8 cellular contexts compared by ENCODE assay signal in the genomic region with DNA sequence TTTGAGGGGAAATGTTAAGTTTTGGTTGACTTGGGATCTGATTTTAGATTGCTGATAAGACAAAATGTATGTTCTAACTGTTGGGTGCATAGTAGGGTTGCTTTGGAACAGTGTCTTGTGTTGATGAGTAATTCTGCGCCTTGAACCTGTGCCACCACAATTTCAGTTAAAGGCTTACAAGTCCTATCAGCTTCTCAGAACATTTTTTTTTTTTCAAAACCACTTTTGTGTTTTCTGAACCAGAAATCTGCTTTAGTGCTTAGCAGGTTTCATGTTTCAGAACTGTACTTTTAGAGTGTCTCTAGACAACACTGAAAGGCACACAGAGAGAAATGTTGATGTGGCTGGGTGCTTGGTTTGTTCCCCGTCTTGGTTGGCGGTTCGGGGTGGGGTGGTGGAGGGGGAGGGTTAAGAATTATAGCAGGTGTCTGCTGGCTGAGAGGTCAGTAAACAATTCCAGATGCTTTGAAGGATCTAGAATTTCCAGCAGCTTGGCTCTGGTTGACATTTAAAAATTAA.
DNase-seq lines count a peak whose midpoint lies in the region; ATAC-seq and TF ChIP-seq lines count a peak whose summit lies in the region.

No MANE protein-coding gene starts in this region.

- DNase-seq in Caco-2 (no peak), D341Med (ENCODE audit: low spot score) (no peak), SW480 (ENCODE audit: low spot score) (no peak), NCI-H345 (lab: John Stamatoyannopoulos, UW) (no peak)
- peak; percentile 68 for DNase-seq in activated CD8-positive, alpha-beta T cell treated with anti-CD3 and anti-CD28 coated beads for 36 hours
- DNase-seq in stimulated activated CD8-positive, alpha-beta memory T cell treated with anti-CD3 and anti-CD28 coated beads, Interleukin-4, amount 100 ng/mL, for 48 hours = peak; percentile 46

- H3K9me3 ChIP-seq in Caco-2 = no peaks in the 10 kb centered on the region

- H3K36me3 Mint-ChIP-seq in Caco-2 (ENCODE audit: insufficient read depth, unreplicated experiment) = peaks cover 6% of the 10 kb centered on the region
- peaks cover 2% of the 10 kb centered on the region for H3K36me3 Mint-ChIP-seq in activated CD8-positive, alpha-beta T cell treated with anti-CD3 and anti-CD28 coated beads for 36 hours (ENCODE audit: low read depth)

- peak overlapping the region; percentile 32 for H3K27ac Mint-ChIP-seq in Caco-2 (ENCODE audit: unreplicated experiment)
- H3K27ac Mint-ChIP-seq in activated CD8-positive, alpha-beta T cell treated with anti-CD3 and anti-CD28 coated beads for 36 hours = peak overlapping the region; percentile 39

- ATAC-seq in GM21360 (IDR thresholded peaks at IDR 0.05; ENCODE audit: unreplicated experiment) = peak; percentile 93
- peak; percentile 90 for ATAC-seq in HG03520 (IDR thresholded peaks at IDR 0.05; ENCODE audit: unreplicated experiment)
- peak; percentile 82 for ATAC-seq in activated CD8-positive, alpha-beta T cell treated with anti-CD3 and anti-CD28 coated beads for 36 hours

- peaks cover 55% of the 10 kb centered on the region for H3K4me1 ChIP-seq in Caco-2

- H3K36me3 ChIP-seq in Caco-2 (ENCODE audit: control insufficient read depth, insufficient read depth, low read length) = no peaks in the 10 kb centered on the region

- intact Hi-C loops in Caco-2 (cut with micrococcal nuclease; ENCODE audit: unreplicated experiment) = loop anchor here (5.0 kb wide), 1 partner anchor 76 kb away; no protein-coding TSS in a partner anchor
- intact Hi-C loops in activated CD8-positive, alpha-beta T cell treated with anti-CD3 and anti-CD28 coated beads for 36 hours (cut with micrococcal nuclease) = no loop called here

- no peak overlapping the region for H3K4me3 Mint-ChIP-seq in Caco-2 (ENCODE audit: unreplicated experiment)
- H3K4me3 Mint-ChIP-seq in activated CD8-positive, alpha-beta T cell treated with anti-CD3 and anti-CD28 coated beads for 36 hours = peak overlapping the region; percentile 26

- TF ChIP-seq CTCF in Caco-2 (IDR thresholded peaks at IDR 0.05; ENCODE audit: insufficient read depth in 1 of 2, low read depth in 1 of 2, low read length in 1 of 2, severe bottlenecking in 1 of 2, unreplicated experiment in 1 of 2) = no peak
- no peak for TF ChIP-seq CTCF in activated CD8-positive, alpha-beta T cell treated with anti-CD3 and anti-CD28 coated beads for 36 hours (IDR thresholded peaks at IDR 0.05)

- no TSS peak for BruUV-seq in Caco-2 (replicated peaks; lab: Mats Ljungman, UMichigan)

- POLR2A ChIA-PET in Caco-2 (lab: Charles Lee) = no interaction called here
- POLR2A ChIA-PET in activated CD8-positive, alpha-beta T cell treated with anti-CD3 and anti-CD28 coated beads for 36 hours (lab: Charles Lee) = interaction anchor here (1.1 kb wide), 1 partner anchor 54 kb away, joined by 3 read pairs; no protein-coding TSS in a partner anchor

- H3K27me3 ChIP-seq in Caco-2 (replicated peaks; ENCODE audit: control insufficient read depth, insufficient read depth, low read length) = no peaks in the 10 kb centered on the region

- H3K4me3 ChIP-seq in Caco-2 (ENCODE audit: low read depth, low read length) = no peak overlapping the region

- CTCF ChIA-PET in Caco-2 (lab: Charles Lee) = no interaction called here
- CTCF ChIA-PET in activated CD8-positive, alpha-beta T cell treated with anti-CD3 and anti-CD28 coated beads for 36 hours (lab: Charles Lee) = interaction anchor here (1.1 to 1.6 kb wide), 3 partner anchors 10 to 212 kb away, joined by 3 to 5 read pairs (median 3); no protein-coding TSS in a partner anchor

- no peaks in the 10 kb centered on the region for H3K9me3 Mint-ChIP-seq in Caco-2 (ENCODE audit: unreplicated experiment)
- H3K9me3 Mint-ChIP-seq in activated CD8-positive, alpha-beta T cell treated with anti-CD3 and anti-CD28 coated beads for 36 hours = no peaks in the 10 kb centered on the region

- H3K4me1 Mint-ChIP-seq in Caco-2 (ENCODE audit: low read depth, unreplicated experiment) = peaks cover 38% of the 10 kb centered on the region
- peaks cover 48% of the 10 kb centered on the region for H3K4me1 Mint-ChIP-seq in activated CD8-positive, alpha-beta T cell treated with anti-CD3 and anti-CD28 coated beads for 36 hours (ENCODE audit: low read depth)

- H3K27me3 Mint-ChIP-seq in Caco-2 (ENCODE audit: insufficient read depth, unreplicated experiment) = no peaks in the 10 kb centered on the region
- H3K27me3 Mint-ChIP-seq in activated CD8-positive, alpha-beta T cell treated with anti-CD3 and anti-CD28 coated beads for 36 hours = no peaks in the 10 kb centered on the region

Comparison
In these comparisons a context has a peak if more than half of its experiments do, and no peak if none do; other contexts are left out.
1. DNase-seq: peak in activated CD8-positive, alpha-beta T cell treated with anti-CD3 and anti-CD28 coated beads for 36 hours (single experiment) and stimulated activated CD8-positive, alpha-beta memory T cell treated with anti-CD3 and anti-CD28 coated beads, Interleukin-4, amount 100 ng/mL, for 48 hours (single experiment); none in Caco-2 (0 of 2), D341Med (single experiment), SW480 (single experiment) and NCI-H345 (single experiment).
2. Peak in every context shown above with its lines, with median percentiles within 50 percentile points of each other: ATAC-seq.